ENCODE assay signal across 8 cellular contexts in genomic region chr6:28988536-28989415, GRCh38. TPM values are rescaled to one million over a fixed set of nuclear protein-coding genes. Genes with fewer than 3 reads are reported as not detected.
DNase-seq lines count a peak whose midpoint lies in the region; ATAC-seq and TF ChIP-seq lines count a peak whose summit lies in the region.

No MANE protein-coding gene starts in this region.

- H3K4me1 Mint-ChIP-seq in IgD-negative memory B cell, result peaks cover 5 to 16% (median 15%) of the 10 kb centered on the region in 3 donors
- H3K4me1 Mint-ChIP-seq in natural killer cell, result peaks cover 19 to 29% of the 10 kb centered on the region in 2 donors

- peaks cover 2 to 16% (median 12%) of the 10 kb centered on the region in 5 donors for H3K4me1 ChIP-seq in subcutaneous abdominal adipose tissue (ENCODE audit: control insufficient read depth in 5 of 5, insufficient read depth in 5 of 5, low read length in 5 of 5)

- ATAC-seq in natural killer cell (peak; percentile 80 to 91 (median 88)), GM21717 (IDR thresholded peaks at IDR 0.05; ENCODE audit: unreplicated experiment) (no peak)

- H3K27me3 ChIP-seq in subcutaneous abdominal adipose tissue (ENCODE audit: control insufficient read depth in 5 of 5, insufficient read depth in 4 of 5, low read length in 5 of 5), result peaks cover 0 to 7% (median 2%) of the 10 kb centered on the region in 5 donors

- H3K4me3 Mint-ChIP-seq in IgD-negative memory B cell (peak overlapping the region; percentile 48 to 87 (median 72)), natural killer cell (peak overlapping the region; percentile 78)

- TF ChIP-seq CTCF in AG09309 (IDR thresholded peaks at IDR 0.05; ENCODE audit: control insufficient read depth, insufficient read depth, low read depth, low read length, missing control alignments), result peak; percentile 30
- peak; percentile 52 for TF ChIP-seq CTCF in epithelial cell of proximal tubule (conservative IDR thresholded peaks at IDR 0.05; ENCODE audit: low read depth, low read length)
- TF ChIP-seq CTCF in natural killer cell (IDR thresholded peaks at IDR 0.05), result peak; percentile 26

- H3K4me3 ChIP-seq in AG09309 (ENCODE audit: control insufficient read depth, low read depth, low read length) (peak overlapping the region; percentile 21), epithelial cell of proximal tubule (ENCODE audit: low read depth, low read length) (peak overlapping the region; percentile 46), subcutaneous abdominal adipose tissue (ENCODE audit: low read depth in 1 of 5, low read length in 5 of 5) (peak overlapping the region; percentile 49 to 58 (median 53))

- no peaks in the 10 kb centered on the region for H3K36me3 ChIP-seq in subcutaneous abdominal adipose tissue (ENCODE audit: control insufficient read depth in 5 of 5, insufficient read depth in 5 of 5, low read length in 5 of 5)

- H3K9me3 Mint-ChIP-seq in IgD-negative memory B cell, result peaks cover 0 to 14% (median 0%) of the 10 kb centered on the region in 3 donors
- H3K9me3 Mint-ChIP-seq in natural killer cell, result no peaks in the 10 kb centered on the region

- H3K9me3 ChIP-seq in subcutaneous abdominal adipose tissue (ENCODE audit: control insufficient read depth in 5 of 5, low read length in 5 of 5), result peaks cover 0 to 3% (median 0%) of the 10 kb centered on the region in 5 donors

- H3K36me3 Mint-ChIP-seq in IgD-negative memory B cell (peaks cover 2% of the 10 kb centered on the region), natural killer cell (no peaks in the 10 kb centered on the region)

- H3K27me3 Mint-ChIP-seq in IgD-negative memory B cell (peaks cover 29% of the 10 kb centered on the region), natural killer cell (ENCODE audit: low read depth in 2 of 2) (peaks cover 21 to 22% of the 10 kb centered on the region in 2 donors)

- peak overlapping the region; percentile 81 to 96 (median 91) for H3K27ac Mint-ChIP-seq in IgD-negative memory B cell
- H3K27ac Mint-ChIP-seq in natural killer cell, result peak overlapping the region in 1 of 2 donors; percentile 16

- no peak overlapping the region for H3K27ac ChIP-seq in subcutaneous abdominal adipose tissue (ENCODE audit: low read depth, low read length)

- H3K9ac ChIP-seq in subcutaneous abdominal adipose tissue (ENCODE audit: low read length in 5 of 5), result peak overlapping the region in 2 of 5 donors; percentile 37 to 39

- intact Hi-C loops in natural killer cell (cut with micrococcal nuclease), result loop anchor here (1.0 kb wide), 2 partner anchors 151 to 302 kb away; no protein-coding TSS in a partner anchor

- DNase-seq in AG09309 (ENCODE audit: low read depth) (no peak), epithelial cell of proximal tubule (ENCODE audit: low read depth) (no peak), natural killer cell (peak; percentile 55), NCI-H1930 (lab: John Stamatoyannopoulos, UW) (no peak)
- DNase-seq in activated CD8-positive, alpha-beta memory T cell treated with anti-CD3 and anti-CD28 coated beads, Interleukin-2, amount 50 U/mL, for 24 hours (ENCODE audit: extremely low read depth), result peak; percentile 47

RNA-seq across cellular contexts. Expression of gene ZNF311, which starts 16.3 kb away (rescaled TPM):
- polyA plus RNA-seq in IgD-negative memory B cell, result not detected
- 0.52 and 0.65 TPM in 2 replicates for total RNA-seq in epithelial cell of proximal tubule
- total RNA-seq in natural killer cell, result under 1 TPM; 0.23 to 0.29 (median 0.28) TPM

RNA-seq across cellular contexts. Expression of gene OR2W1, which starts 56.2 kb away (rescaled TPM):
- not detected for polyA plus RNA-seq in IgD-negative memory B cell
- total RNA-seq in epithelial cell of proximal tubule (not detected in 2 replicates), natural killer cell (not detected)

Comparison
In these comparisons a context has a peak if more than half of its experiments do, and no peak if none do; other contexts are left out.
1. DNase-seq: peak in activated CD8-positive, alpha-beta memory T cell treated with anti-CD3 and anti-CD28 coated beads, Interleukin-2, amount 50 U/mL, for 24 hours (single experiment) and natural killer cell (single experiment); none in AG09309 (single experiment), epithelial cell of proximal tubule (single experiment) and NCI-H1930 (0 of 2).
2. Peak in every context shown above with its lines, with median percentiles within 50 percentile points of each other: H3K4me3 ChIP-seq and CTCF ChIP-seq.